Comparison of ENCODE assay signal across 25 cellular contexts in the genomic region with DNA sequence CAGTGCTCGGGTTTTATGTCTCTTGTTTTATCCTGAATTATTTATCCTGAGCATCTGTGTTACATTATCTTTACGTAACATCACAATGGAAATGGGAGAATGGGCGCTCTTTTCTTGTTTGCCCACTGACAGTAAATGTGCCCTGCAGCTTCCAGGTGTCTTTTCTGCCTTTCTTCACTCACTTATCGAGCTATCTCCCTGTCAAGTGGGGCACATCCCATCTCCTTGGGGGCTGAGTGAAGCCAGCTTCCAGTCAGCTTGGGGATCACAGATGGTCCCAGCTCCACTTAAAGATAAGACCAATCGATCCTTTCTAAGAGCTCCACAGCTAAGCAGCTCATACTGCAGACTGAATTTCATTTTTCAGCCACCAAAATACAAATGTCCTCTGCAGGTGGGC.
"Had no signal": no experiment of that assay in that cellular context is flagged by ENCODE, and none has a peak within 500 bp of the region (broad histone marks: within the 10 kb centered on the region; RNA-seq: fewer than 3 reads in every experiment).

No MANE protein-coding gene starts in this region.

- H3K27ac ChIP-seq: left ventricle myocardium inferior, neural progenitor cell, neutrophil, parathyroid adenoma, psoas muscle, right atrium auricular region, right lobe of liver, tibial nerve, uterus had no signal

- H2AFZ ChIP-seq: neural progenitor cell, parathyroid adenoma had no signal

- H3K4me1 ChIP-seq: left ventricle myocardium inferior, neural progenitor cell, parathyroid adenoma, psoas muscle, right atrium auricular region, right lobe of liver, tibial nerve, uterus had no signal

- H3K4me3 ChIP-seq: left ventricle myocardium inferior, lung, neural progenitor cell, psoas muscle, right atrium auricular region, right lobe of liver, smooth muscle cell, tibial nerve, uterus had no signal

- H3K36me3 ChIP-seq: left ventricle myocardium inferior, neural progenitor cell, neutrophil, right atrium auricular region, right lobe of liver, tibial nerve, uterus had no signal

- H3K27me3 ChIP-seq: neural progenitor cell, neutrophil, right atrium auricular region, right lobe of liver, tibial nerve, uterus had no signal

- H3K9ac ChIP-seq: neural progenitor cell, parathyroid adenoma had no signal

- ATAC-seq: natural killer cell; psoas muscle; right lobe of liver; stimulated activated memory B cell treated with anti-CD40 and anti-IgM and Interleukin-4, amounts not matched to agents 10 μg/mL and 1 μg/mL and 100 μg/mL, for 72 hours; stimulated activated naive CD8-positive, alpha-beta T cell treated with anti-CD3 and anti-CD28 coated beads, Interleukin-15, amount 100 ng/mL, for 72 hours had no signal

- H3K79me2 ChIP-seq: parathyroid adenoma had no signal

- DNase-seq: islet precursor cell; left ventricle myocardium inferior; mesendoderm; naive B cell; natural killer cell; nephron progenitor cell; occipital lobe; psoas muscle; right lobe of liver; stimulated activated CD4-positive, alpha-beta T cell treated with anti-CD3 and anti-CD28 coated beads, Interleukin-1b, Interleukin-23, amount 100 ng/mL, for 48 hours; stimulated activated CD4-positive, alpha-beta T cell treated with anti-CD3 and anti-CD28 coated beads, Interleukin-2, amount 100 ng/mL, for 48 hours; stimulated activated CD4-positive, alpha-beta T cell treated with anti-CD3 and anti-CD28 coated beads, Interleukin-4, amount 100 ng/mL, for 4 hours; stimulated activated CD8-positive, alpha-beta memory T cell treated with anti-CD3 and anti-CD28 coated beads, Interleukin-4, amount 100 ng/mL, for 48 hours; stimulated activated naive CD4-positive, alpha-beta T cell treated with Interleukin-2 at 50 U/mL for 16 hours; stimulated activated naive CD8-positive, alpha-beta T cell treated with anti-CD3 and anti-CD28 coated beads, Interleukin-15, amount 100 ng/mL, for 72 hours; substantia nigra; uterus had no signal

- H3K4me2 ChIP-seq: neural progenitor cell, smooth muscle cell had no signal

- H3K9me3 ChIP-seq: neutrophil, right lobe of liver, uterus had no signal
